31 cellular contexts compared by ENCODE assay signal in the genomic region with DNA sequence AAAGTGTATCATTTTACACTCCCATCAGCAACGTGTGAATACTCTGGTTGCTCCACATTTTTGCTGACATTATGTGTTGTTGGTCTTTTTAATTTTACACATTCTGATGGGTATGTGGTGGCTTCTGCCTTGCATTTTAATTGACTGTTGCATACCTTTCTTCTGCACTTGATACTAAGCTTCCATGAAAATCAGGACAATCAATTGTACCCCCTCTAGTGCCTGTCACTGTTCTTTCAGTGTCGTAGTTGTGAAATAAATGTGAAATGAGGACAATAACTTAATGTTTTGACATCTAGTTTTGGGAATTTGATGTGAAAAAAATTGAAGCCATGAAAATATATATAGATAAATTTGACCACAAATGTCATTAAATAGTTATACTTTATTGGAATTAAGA.
"Had no signal": no experiment of that assay in that cellular context is flagged by ENCODE, and none has a peak within 500 bp of the region (broad histone marks: within the 10 kb centered on the region; RNA-seq: fewer than 3 reads in every experiment).

No MANE protein-coding gene starts in this region.

- H2AFZ ChIP-seq: neural progenitor cell, parathyroid adenoma had no signal

- H3K9me3 ChIP-seq: ovary, psoas muscle, suprapubic skin, testis, upper lobe of right lung had no signal

- H3K36me3 Mint-ChIP-seq: natural killer cell had no signal

- H3K4me3 Mint-ChIP-seq: natural killer cell; nephron; neural progenitor cell; stimulated activated memory B cell treated with anti-CD40 and anti-IgM and Interleukin-4, amounts not matched to agents 10 μg/mL and 1 μg/mL and 100 μg/mL, for 72 hours; stimulated activated naive CD8-positive, alpha-beta T cell treated with anti-CD3 and anti-CD28 coated beads, Interleukin-15, amount 100 ng/mL, for 72 hours; type B pancreatic cell had no signal

- H3K27me3 Mint-ChIP-seq: progenitor cell of endocrine pancreas; stimulated activated memory B cell treated with anti-CD40 and anti-IgM and Interleukin-4, amounts not matched to agents 10 μg/mL and 1 μg/mL and 100 μg/mL, for 72 hours; stimulated activated naive CD8-positive, alpha-beta T cell treated with anti-CD3 and anti-CD28 coated beads, Interleukin-15, amount 100 ng/mL, for 72 hours; type B pancreatic cell had no signal

- H3K4me2 ChIP-seq: neural progenitor cell, smooth muscle cell had no signal

- DNase-seq: natural killer cell; occipital lobe; ovary; posterior cingulate gyrus; psoas muscle; right cardiac atrium; spleen; stimulated activated CD4-positive, alpha-beta T cell treated with anti-CD3 and anti-CD28 coated beads, Interleukin-12 subunit alpha, Interleukin-12 subunit beta, amount 100 ng/mL, for 4 hours; stimulated activated CD4-positive, alpha-beta T cell treated with anti-CD3 and anti-CD28 coated beads, Interleukin-1b, Interleukin-23, amount 100 ng/mL, for 48 hours; stimulated activated CD4-positive, alpha-beta T cell treated with anti-CD3 and anti-CD28 coated beads, Interleukin-4, amount 100 ng/mL, for 1 hour; stimulated activated CD4-positive, alpha-beta T cell treated with anti-CD3 and anti-CD28 coated beads, Interleukin-4, amount 100 ng/mL, for 4 hours; stimulated activated CD8-positive, alpha-beta memory T cell treated with anti-CD3 and anti-CD28 coated beads, Interleukin-4, amount 100 ng/mL, for 48 hours; stimulated activated naive CD4-positive, alpha-beta T cell; stimulated activated naive CD8-positive, alpha-beta T cell treated with anti-CD3 and anti-CD28 coated beads, Interleukin-15, amount 100 ng/mL, for 72 hours; stimulated activated naive CD8-positive, alpha-beta T cell treated with anti-CD3 and anti-CD28 coated beads, Interleukin-15, Interleukin-2, amounts not matched to agents 100 U/mL and 50 U/mL, for 24 hours; substantia nigra; tibial artery; transverse colon; upper lobe of right lung; uterus had no signal

- H3K4me1 ChIP-seq: neural progenitor cell, parathyroid adenoma, psoas muscle, spleen, suprapubic skin, testis, transverse colon, upper lobe of right lung, uterus had no signal

- H3K36me3 ChIP-seq: ovary, upper lobe of right lung, uterus had no signal

- H3K27ac Mint-ChIP-seq: natural killer cell; nephron; neural progenitor cell; progenitor cell of endocrine pancreas; stimulated activated memory B cell treated with anti-CD40 and anti-IgM and Interleukin-4, amounts not matched to agents 10 μg/mL and 1 μg/mL and 100 μg/mL, for 72 hours; stimulated activated naive CD8-positive, alpha-beta T cell treated with anti-CD3 and anti-CD28 coated beads, Interleukin-15, amount 100 ng/mL, for 72 hours; type B pancreatic cell had no signal

- H3K4me1 Mint-ChIP-seq: natural killer cell; nephron; neural progenitor cell; stimulated activated memory B cell treated with anti-CD40 and anti-IgM and Interleukin-4, amounts not matched to agents 10 μg/mL and 1 μg/mL and 100 μg/mL, for 72 hours had no signal

- H3K27me3 ChIP-seq: neural progenitor cell, ovary, spleen, suprapubic skin, testis, tibial artery, transverse colon, upper lobe of right lung, uterus had no signal

- H3K9ac ChIP-seq: neural progenitor cell, parathyroid adenoma had no signal

- H3K27ac ChIP-seq: neural progenitor cell, ovary, parathyroid adenoma, psoas muscle, skin epidermis, spleen, suprapubic skin, tibial artery, transverse colon, upper lobe of right lung, uterus had no signal

- H3K9me3 Mint-ChIP-seq: natural killer cell had no signal

- ATAC-seq: natural killer cell; psoas muscle; right cardiac atrium; sciatic nerve; stimulated activated memory B cell treated with anti-CD40 and anti-IgM and Interleukin-4, amounts not matched to agents 10 μg/mL and 1 μg/mL and 100 μg/mL, for 72 hours; stimulated activated naive CD8-positive, alpha-beta T cell treated with anti-CD3 and anti-CD28 coated beads, Interleukin-15, amount 100 ng/mL, for 72 hours; stimulated activated naive CD8-positive, alpha-beta T cell treated with anti-CD3 and anti-CD28 coated beads, Interleukin-15, Interleukin-2, amounts not matched to agents 100 U/mL and 50 U/mL, for 24 hours; upper lobe of right lung had no signal

- H3K4me3 ChIP-seq: neural progenitor cell, ovary, psoas muscle, skin epidermis, smooth muscle cell, spleen, suprapubic skin, testis, tibial artery, transverse colon, upper lobe of right lung, uterus had no signal
